Comparison of ENCODE assay signal across 8 cellular contexts in genomic region chr17:77450742-77451270, GRCh38.
DNase-seq lines count a peak whose midpoint lies in the region; ATAC-seq, FAIRE-seq and TF ChIP-seq lines count a peak whose summit lies in the region.

No MANE protein-coding gene starts in this region.

- no peaks in the 10 kb centered on the region for H3K27me3 Mint-ChIP-seq in IgD-negative memory B cell

- POLR2A ChIA-PET in A549 (lab: Yijun Ruan, JAX) = no interaction called here

- peaks cover 31 to 41% (median 38%) of the 10 kb centered on the region in 3 donors for H3K4me1 Mint-ChIP-seq in IgD-negative memory B cell

- no peak for TF ChIP-seq RAD21 in A549 (conservative IDR thresholded peaks at IDR 0.05 in 1 of 2, IDR thresholded peaks at IDR 0.05 in 1 of 2)

- no peak for DNase-seq in A549 (ENCODE audit: low read depth in 1 of 2, low spot score in 1 of 2)
- no peak for DNase-seq in choroid plexus epithelial cell (ENCODE audit: low read depth)
- DNase-seq in CD1c-positive myeloid dendritic cell (ENCODE audit: extremely low spot score) = no peak
- DNase-seq in NCI-H774 (lab: John Stamatoyannopoulos, UW) = no peak

- H3K27ac ChIP-seq in A549 = peak overlapping the region; percentile 1 to 69; a peak in 3 of 6 replicates
- H3K27ac ChIP-seq in muscle layer of duodenum (ENCODE audit: low read length) = peak overlapping the region; percentile 91

- TF ChIP-seq POLR2A in A549 (IDR thresholded peaks at IDR 0.05; ENCODE audit: low read length) = no peak

- H3K36me3 ChIP-seq in muscle layer of duodenum (ENCODE audit: control insufficient read depth in 1 of 2, insufficient read depth in 2 of 2, low read length in 2 of 2) = no peaks in the 10 kb centered on the region

- ATAC-seq in A549 = peak in 1 of 2 experiments; percentile 17; a peak in 2 of 6 replicates
- ATAC-seq in HG03571 (IDR thresholded peaks at IDR 0.05; ENCODE audit: unreplicated experiment) = no peak
- no peak for ATAC-seq in GM18511 (IDR thresholded peaks at IDR 0.05; ENCODE audit: unreplicated experiment)

- H3K4me3 ChIP-seq in A549 = no peak overlapping the region
- peak overlapping the region; percentile 57 for H3K4me3 ChIP-seq in choroid plexus epithelial cell (ENCODE audit: low read depth, low read length)
- H3K4me3 ChIP-seq in muscle layer of duodenum (ENCODE audit: low read depth in 1 of 2, low read length in 2 of 2) = peak overlapping the region; percentile 69 to 74

- no peaks in the 10 kb centered on the region for H3K9me3 ChIP-seq in A549
- no peaks in the 10 kb centered on the region for H3K9me3 ChIP-seq in muscle layer of duodenum (ENCODE audit: control insufficient read depth in 1 of 2, low read length in 2 of 2)

- TF ChIP-seq CTCF in A549 (IDR thresholded peaks at IDR 0.05) = no peak
- TF ChIP-seq CTCF in choroid plexus epithelial cell (conservative IDR thresholded peaks at IDR 0.05; ENCODE audit: low read depth, low read length) = no peak

- H3K27ac Mint-ChIP-seq in IgD-negative memory B cell = peak overlapping the region; percentile 79 to 100 (median 90)

- CTCF ChIA-PET in A549 (lab: Yijun Ruan, JAX) = interaction anchor here (1.2 to 10.5 kb wide), 4 partner anchors 11 to 119 kb away, joined by 3 to 111 read pairs (median 5); no protein-coding TSS in a partner anchor

- TF ChIP-seq EP300 in A549 (IDR thresholded peaks at IDR 0.05) = no peak

- H3K4me1 ChIP-seq in A549 (peaks cover 22% of the 10 kb centered on the region), muscle layer of duodenum (ENCODE audit: control insufficient read depth in 1 of 2, insufficient read depth in 2 of 2, low read length in 2 of 2) (peaks cover 38 to 65% of the 10 kb centered on the region in 2 donors)

- no peak for FAIRE-seq in A549 (lab: Jason Lieb, UNC)

- H3K4me3 Mint-ChIP-seq in IgD-negative memory B cell = peak overlapping the region; percentile 95 to 99 (median 98)

- 97% methylated on average over 11 of the region's 11 CpGs for WGBS in A549 (ENCODE audit: missing lambda C conversion rate)

- no peak overlapping the region for H3K4me2 ChIP-seq in A549

- no peaks in the 10 kb centered on the region for H3K9me3 Mint-ChIP-seq in IgD-negative memory B cell

- no peaks in the 10 kb centered on the region for H3K36me3 Mint-ChIP-seq in IgD-negative memory B cell

- H3K27me3 ChIP-seq in muscle layer of duodenum (ENCODE audit: low read depth, low read length) = no peaks in the 10 kb centered on the region

TF ChIP-seq in A549, 52 proteins besides CTCF, POLR2A, EP300 and RAD21:
- no peak for TF ChIP-seq HMGXB4 (CRISPR knock-in tag; IDR thresholded peaks at IDR 0.05; ENCODE audit: borderline replicate concordance)
- no peak for TF ChIP-seq MAZ (IDR thresholded peaks at IDR 0.05; ENCODE audit: borderline replicate concordance, low read depth, low read length)
- no peak for TF ChIP-seq KDM1A (IDR thresholded peaks at IDR 0.05; ENCODE audit: low read depth)
- no peak for TF ChIP-seq MAX (IDR thresholded peaks at IDR 0.05)
- TF ChIP-seq HOXB13 (CRISPR knock-in tag; IDR thresholded peaks at IDR 0.05; ENCODE audit: low read depth) = no peak
- TF ChIP-seq ATOH8 (CRISPR knock-in tag; IDR thresholded peaks at IDR 0.05; ENCODE audit: low read depth) = no peak
- no peak for TF ChIP-seq POLR2AphosphoS2 (conservative IDR thresholded peaks at IDR 0.05; ENCODE audit: low read length)
- TF ChIP-seq CEBPB (IDR thresholded peaks at IDR 0.05) = no peak
- no peak for TF ChIP-seq ZSCAN20 (CRISPR knock-in tag; IDR thresholded peaks at IDR 0.05)
- no peak for TF ChIP-seq EHMT2 (IDR thresholded peaks at IDR 0.05; ENCODE audit: low read depth)
- TF ChIP-seq RCOR1 (IDR thresholded peaks at IDR 0.05; ENCODE audit: low read depth, low read length) = no peak
- no peak for TF ChIP-seq BHLHE40 (IDR thresholded peaks at IDR 0.05; ENCODE audit: low read depth, low read length)
